Comparison of ENCODE assay signal across 9 cellular contexts in the genomic region with DNA sequence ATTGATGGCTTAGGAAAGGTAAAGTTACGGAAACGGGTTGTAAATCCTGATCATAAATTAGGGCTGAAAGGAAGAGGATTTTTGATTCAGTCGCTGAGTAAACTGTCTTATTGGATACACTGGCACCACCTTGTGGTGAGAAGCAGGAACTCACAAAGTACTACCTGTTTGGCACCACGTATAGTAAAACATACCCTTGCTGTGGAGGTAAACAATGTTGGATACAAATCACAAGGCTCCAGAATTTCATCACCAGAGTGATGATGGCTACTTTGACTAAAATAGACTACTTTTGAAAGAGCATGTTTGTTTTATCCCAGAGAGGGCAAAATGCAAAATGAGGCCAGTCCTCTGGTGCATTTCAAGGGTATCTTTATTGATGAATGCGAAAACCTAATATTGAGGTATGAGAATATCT.
DNase-seq lines count a peak whose midpoint lies in the region; ATAC-seq, FAIRE-seq and TF ChIP-seq lines count a peak whose summit lies in the region.
"Had no signal": no experiment of that assay in that cellular context is flagged by ENCODE, and none has a peak within 500 bp of the region (broad histone marks: within the 10 kb centered on the region; RNA-seq: fewer than 3 reads in every experiment).

No MANE protein-coding gene starts in this region.

- no peaks in the 10 kb centered on the region for H3K79me2 ChIP-seq in hepatocyte

- H3K4me2 ChIP-seq in hepatocyte = peak overlapping the region; percentile 39
- H3K4me2 ChIP-seq: BLaER1 treated with 17β-estradiol and CSF1 and Interleukin-3, amounts not matched to agents 10 nM and 100 nM had no signal

- no peaks in the 10 kb centered on the region for H3K9me3 ChIP-seq in hepatocyte (ENCODE audit: low read depth)
- H3K9me3 ChIP-seq: BLaER1 treated with 17β-estradiol and CSF1 and Interleukin-3, amounts not matched to agents 10 nM and 100 nM had no signal

- no peaks in the 10 kb centered on the region for H3K9me2 ChIP-seq in hepatocyte (replicated peaks; ENCODE audit: insufficient read depth)

- no peak overlapping the region for H3K4me3 ChIP-seq in hepatocyte
- H3K4me3 ChIP-seq: BLaER1 treated with 17β-estradiol and CSF1 and Interleukin-3, amounts not matched to agents 10 nM and 100 nM had no signal

- DNase-seq in NCI-H510A treated with DMSO at 0.1 percent for 48 hours (lab: John Stamatoyannopoulos, UW) = peak; percentile 58
- DNase-seq in NCI-H510A (lab: John Stamatoyannopoulos, UW) = no peak
- peak; percentile 30 for DNase-seq in HTR-8/SVneo (ENCODE audit: insufficient read length, low spot score)
- peak; percentile 5 for DNase-seq in NK-92 (lab: John Stamatoyannopoulos, UW; ENCODE audit: unreplicated experiment)
- peak; percentile 45 for DNase-seq in amniotic epithelial cell (ENCODE audit: low read depth)
- peak; percentile 83 for DNase-seq in hepatocyte (ENCODE audit: low spot score)
- peak; percentile 4 for DNase-seq in stimulated activated CD4-positive, alpha-beta T cell treated with anti-CD3 and anti-CD28 coated beads, Interleukin-12 subunit alpha, Interleukin-12 subunit beta, amount 100 ng/mL, for 4 hours

- H2AFZ ChIP-seq in hepatocyte = no peak overlapping the region

- H3K36me3 ChIP-seq in hepatocyte (replicated peaks; ENCODE audit: insufficient read depth, low read depth) = no peaks in the 10 kb centered on the region
- H3K36me3 ChIP-seq: BLaER1 treated with 17β-estradiol and CSF1 and Interleukin-3, amounts not matched to agents 10 nM and 100 nM had no signal

- no peaks in the 10 kb centered on the region for H3K27me3 ChIP-seq in hepatocyte

- peak; percentile 33 for FAIRE-seq in HTR-8/SVneo (lab: Jason Lieb, UNC)

- no peaks in the 10 kb centered on the region for H4K20me1 ChIP-seq in hepatocyte (ENCODE audit: insufficient read depth, poor library complexity, severe bottlenecking)
- H4K20me1 ChIP-seq: BLaER1 treated with 17β-estradiol and CSF1 and Interleukin-3, amounts not matched to agents 10 nM and 100 nM had no signal

- no peaks in the 10 kb centered on the region for H3K4me1 ChIP-seq in hepatocyte (ENCODE audit: insufficient read depth)

- H3K27ac ChIP-seq in hepatocyte = no peak overlapping the region
- H3K27ac ChIP-seq: BLaER1 treated with 17β-estradiol and CSF1 and Interleukin-3, amounts not matched to agents 10 nM and 100 nM had no signal

- peak; percentile 85 for ATAC-seq in GM21619 (IDR thresholded peaks at IDR 0.05; ENCODE audit: unreplicated experiment)

- TF ChIP-seq CTCF in hepatocyte (IDR thresholded peaks at IDR 0.05; ENCODE audit: poor library complexity) = peak; percentile 92

- 22% methylated on average over 5 of the region's 5 CpGs for WGBS in hepatocyte (ENCODE audit: low lambda C conversion rate, missing lambda C conversion rate)
